ENCODE assay signal across 12 cellular contexts in the genomic region with DNA sequence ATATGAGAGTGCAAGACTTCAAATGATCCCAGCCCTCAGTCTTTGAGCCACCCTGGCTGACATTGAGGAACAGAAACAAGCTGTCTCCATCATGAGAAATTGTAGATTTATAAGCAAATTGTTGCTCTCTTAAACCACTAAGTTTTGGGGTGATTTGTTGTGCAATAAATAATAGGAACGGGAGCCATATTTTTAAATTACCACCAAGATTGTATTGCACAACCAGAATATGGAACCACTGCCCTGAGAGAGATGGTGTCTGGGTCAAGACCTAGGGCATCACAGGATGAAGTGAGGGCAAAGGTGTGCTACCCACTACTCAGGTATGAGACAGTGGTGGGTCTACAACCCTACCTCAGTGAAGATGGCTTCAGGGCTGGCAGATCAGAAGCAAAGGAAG.
"Had no signal": no experiment of that assay in that cellular context is flagged by ENCODE, and none has a peak within 500 bp of the region (broad histone marks: within the 10 kb centered on the region; RNA-seq: fewer than 3 reads in every experiment).

No MANE protein-coding gene starts in this region.

- ATAC-seq: left cardiac atrium had no signal

- DNase-seq: activated CD4-positive, alpha-beta T cell treated with anti-CD3 and anti-CD28 coated beads, Interleukin-2, amount 10 ng/mL, durations not matched to agents 7 days and 5 days; activated naive CD4-positive, alpha-beta T cell; activated naive CD8-positive, alpha-beta T cell treated with anti-CD3 and anti-CD28 coated beads, Interleukin-2, amount 10 ng/mL, durations not matched to agents 7 days and 5 days; anterior cingulate cortex; cerebellar nuclear complex; effector memory CD4-positive, alpha-beta T cell; head of caudate nucleus; left cardiac atrium; nephron progenitor cell; stimulated activated CD4-positive, alpha-beta T cell treated with anti-CD3 and anti-CD28 coated beads, Interleukin-1b, Interleukin-23, amount 100 ng/mL, for 48 hours had no signal

- H3K4me3 Mint-ChIP-seq: activated CD4-positive, alpha-beta T cell treated with anti-CD3 and anti-CD28 coated beads, Interleukin-2, amount 10 ng/mL, durations not matched to agents 7 days and 5 days; activated naive CD8-positive, alpha-beta T cell treated with anti-CD3 and anti-CD28 coated beads, Interleukin-2, amount 10 ng/mL, durations not matched to agents 7 days and 5 days; dendritic cell treated with granulocyte-macrophage colony-stimulating factor and Interleukin-4, amounts not matched to agents 40 ng/mL and 50 ng/mL, for 4 days; mesothelial cell of epicardium; nephron progenitor cell had no signal

- H3K36me3 Mint-ChIP-seq: activated naive CD8-positive, alpha-beta T cell treated with anti-CD3 and anti-CD28 coated beads, Interleukin-2, amount 10 ng/mL, durations not matched to agents 7 days and 5 days; mesothelial cell of epicardium had no signal

- H3K9me3 Mint-ChIP-seq: activated naive CD8-positive, alpha-beta T cell treated with anti-CD3 and anti-CD28 coated beads, Interleukin-2, amount 10 ng/mL, durations not matched to agents 7 days and 5 days; dendritic cell treated with granulocyte-macrophage colony-stimulating factor and Interleukin-4, amounts not matched to agents 40 ng/mL and 50 ng/mL, for 4 days had no signal

- H3K27ac Mint-ChIP-seq: activated CD4-positive, alpha-beta T cell treated with anti-CD3 and anti-CD28 coated beads, Interleukin-2, amount 10 ng/mL, durations not matched to agents 7 days and 5 days; activated naive CD8-positive, alpha-beta T cell treated with anti-CD3 and anti-CD28 coated beads, Interleukin-2, amount 10 ng/mL, durations not matched to agents 7 days and 5 days; dendritic cell treated with granulocyte-macrophage colony-stimulating factor and Interleukin-4, amounts not matched to agents 40 ng/mL and 50 ng/mL, for 4 days; mesothelial cell of epicardium; nephron progenitor cell had no signal
